ENCODE assay signal across 8 cellular contexts in genomic region chr13:51584731-51585191, GRCh38. TPM values are rescaled to one million over a fixed set of nuclear protein-coding genes. Genes with fewer than 3 reads are reported as not detected.
DNase-seq lines count a peak whose midpoint lies in the region; ATAC-seq and TF ChIP-seq lines count a peak whose summit lies in the region.

No MANE protein-coding gene starts in this region.

- H3K9ac ChIP-seq in muscle layer of colon (ENCODE audit: low read length), result peak overlapping the region; percentile 69

- DNase-seq in activated CD8-positive, alpha-beta memory T cell treated with anti-CD3 and anti-CD28 coated beads for 1 hour (ENCODE audit: extremely low read depth in 1 of 2, low read depth in 1 of 2), result peak; percentile 27 to 49
- no peak for DNase-seq in activated CD8-positive, alpha-beta memory T cell treated with anti-CD3 and anti-CD28 coated beads for 24 hours
- DNase-seq in NCI-H2227 treated with DMSO at 0.1 percent for 48 hours (lab: John Stamatoyannopoulos, UW) (peak; percentile 40), epithelial cell of proximal tubule (ENCODE audit: low read depth) (no peak)
- peak; percentile 61 for DNase-seq in activated CD8-positive, alpha-beta memory T cell treated with anti-CD3 and anti-CD28 coated beads, Interleukin-2, amount 50 U/mL, for 4 hours
- peak; percentile 40 to 43 for DNase-seq in stimulated activated CD8-positive, alpha-beta memory T cell treated with anti-CD3 and anti-CD28 coated beads, Interleukin-7, amount 100 ng/mL, for 48 hours (ENCODE audit: extremely low read depth in 1 of 2, low read depth in 1 of 2)

- TF ChIP-seq CTCF in epithelial cell of proximal tubule (conservative IDR thresholded peaks at IDR 0.05; ENCODE audit: low read depth, low read length), result peak; percentile 16

- H3K4me3 ChIP-seq in epithelial cell of proximal tubule (ENCODE audit: low read depth, low read length) (peak overlapping the region; percentile 97), muscle layer of colon (ENCODE audit: low read depth in 1 of 2, low read length in 2 of 2) (peak overlapping the region; percentile 92 to 98)

- no peaks in the 10 kb centered on the region for H3K36me3 ChIP-seq in muscle layer of colon (ENCODE audit: insufficient read depth, low read length)

- peak; percentile 38 for ATAC-seq in HG02943 (IDR thresholded peaks at IDR 0.05; ENCODE audit: low read depth, unreplicated experiment)

- peak overlapping the region; percentile 91 for H3K27ac ChIP-seq in muscle layer of colon (ENCODE audit: low read depth, low read length)

- peaks cover 17% of the 10 kb centered on the region for H3K4me1 ChIP-seq in muscle layer of colon (ENCODE audit: insufficient read depth, low read length)

- no peaks in the 10 kb centered on the region for H3K27me3 ChIP-seq in muscle layer of colon (ENCODE audit: control insufficient read depth in 1 of 2, insufficient read depth in 2 of 2, low read length in 2 of 2)

- no peaks in the 10 kb centered on the region for H3K9me3 ChIP-seq in muscle layer of colon (ENCODE audit: low read length)

RNA-seq across cellular contexts. Expression of gene WDFY2, which starts 0.5 kb away (rescaled TPM):
- 3.5 and 5.1 TPM in 2 replicates for total RNA-seq in epithelial cell of proximal tubule

Comparison
In these comparisons a context has a peak if more than half of its experiments do, and no peak if none do; other contexts are left out.
1. DNase-seq: peak in activated CD8-positive, alpha-beta memory T cell treated with anti-CD3 and anti-CD28 coated beads for 1 hour (2 of 2), NCI-H2227 treated with DMSO at 0.1 percent for 48 hours (single experiment), activated CD8-positive, alpha-beta memory T cell treated with anti-CD3 and anti-CD28 coated beads, Interleukin-2, amount 50 U/mL, for 4 hours (single experiment) and stimulated activated CD8-positive, alpha-beta memory T cell treated with anti-CD3 and anti-CD28 coated beads, Interleukin-7, amount 100 ng/mL, for 48 hours (2 of 2); none in activated CD8-positive, alpha-beta memory T cell treated with anti-CD3 and anti-CD28 coated beads for 24 hours (single experiment) and epithelial cell of proximal tubule (single experiment).